ENCODE assay signal across 24 cellular contexts in the genomic region with DNA sequence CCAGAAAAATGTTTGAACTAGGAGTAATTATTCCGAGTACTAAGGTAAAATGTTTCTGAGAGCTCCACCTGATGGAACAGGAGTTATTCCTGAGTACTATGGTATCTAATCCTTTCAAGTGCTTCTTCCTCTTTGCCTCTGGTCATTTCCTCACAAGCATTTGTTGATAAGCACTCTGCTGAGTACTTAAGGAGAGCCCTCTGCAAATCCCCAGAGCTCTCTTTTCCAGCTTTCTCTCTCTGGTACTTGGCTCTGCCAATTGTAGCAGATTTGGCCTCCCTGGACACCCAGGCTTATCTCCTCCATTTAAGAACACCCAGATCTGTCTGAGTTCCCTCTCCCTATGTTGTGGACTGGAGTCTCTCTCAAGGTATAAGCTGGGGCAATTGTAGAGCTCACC.
A peak's percentile ranks its signal among the peaks of the same experiment; 100 is the strongest.
DNase-seq lines count a peak whose midpoint lies in the region; ATAC-seq and TF ChIP-seq lines count a peak whose summit lies in the region.
"Had no signal": no experiment of that assay in that cellular context is flagged by ENCODE, and none has a peak within 500 bp of the region (broad histone marks: within the 10 kb centered on the region; RNA-seq: fewer than 3 reads in every experiment).

No MANE protein-coding gene starts in this region.

- ATAC-seq in left lung (peak; percentile 60), upper lobe of right lung (peak; percentile 29), GM21367 (IDR thresholded peaks at IDR 0.05; ENCODE audit: unreplicated experiment) (no peak)
- ATAC-seq: Panc1 had no signal

- H3K27me3 ChIP-seq in left lung (no peaks in the 10 kb centered on the region), upper lobe of right lung (no peaks in the 10 kb centered on the region)
- H3K27me3 ChIP-seq: BLaER1 treated with 17β-estradiol and CSF1 and Interleukin-3, amounts not matched to agents 10 nM and 100 nM had no signal

- H3K36me3 ChIP-seq in left lung (no peaks in the 10 kb centered on the region), upper lobe of right lung (no peaks in the 10 kb centered on the region)
- H3K36me3 ChIP-seq: BLaER1 treated with 17β-estradiol and CSF1 and Interleukin-3, amounts not matched to agents 10 nM and 100 nM had no signal

- intact Hi-C loops in left lung (cut with DNase I): no loop called here
- intact Hi-C loops in upper lobe of right lung (cut with DNase I): no loop called here

- H3K9me3 ChIP-seq in left lung (peaks cover 0 to 11% of the 10 kb centered on the region in 2 donors), upper lobe of right lung (no peaks in the 10 kb centered on the region)

- peak; percentile 0 for DNase-seq in DMS79 treated with DMSO at 0.1 percent for 48 hours (lab: John Stamatoyannopoulos, UW)
- DNase-seq in DMS79 (lab: John Stamatoyannopoulos, UW): no peak
- DNase-seq in NCI-H524 (lab: John Stamatoyannopoulos, UW): peak; percentile 88 to 97
- DNase-seq in left lung: no peak
- DNase-seq in upper lobe of right lung: no peak
- DNase-seq in ecto neural progenitor cell (ENCODE audit: low spot score): no peak
- DNase-seq in anterior cingulate cortex (lab: John Stamatoyannopoulos, UW): no peak
- DNase-seq: ACHN; Caco-2; CD4-positive, alpha-beta memory T cell; DMS 273 treated with DMSO at 0.1 percent for 48 hours; GF-D8; MV-4-11; NCI-H1694 treated with DMSO at 0.1 percent for 48 hours; NCI-H2171 treated with DMSO at 0.1 percent for 48 hours; NCI-H446 treated with DMSO at 0.1 percent for 48 hours; NCI-H774; NK-92 treated with Interleukin-12 subunit alpha and Interleukin-12 subunit beta, amount 100 ng/mL, for 24 hours; SIG-M5; SK-N-SH had no signal

- H3K27ac ChIP-seq in left lung (no peak overlapping the region), upper lobe of right lung (no peak overlapping the region)
- H3K27ac ChIP-seq: 22Rv1; BLaER1 treated with 17β-estradiol and CSF1 and Interleukin-3, amounts not matched to agents 10 nM and 100 nM had no signal

- H3K4me3 ChIP-seq in left lung (no peak overlapping the region), upper lobe of right lung (no peak overlapping the region)
- H3K4me3 ChIP-seq: BLaER1 treated with 17β-estradiol and CSF1 and Interleukin-3, amounts not matched to agents 10 nM and 100 nM had no signal

- TF ChIP-seq CTCF in left lung (IDR thresholded peaks at IDR 0.05) (no peak), upper lobe of right lung (IDR thresholded peaks at IDR 0.05) (no peak)

- H3K4me1 ChIP-seq in left lung: no peaks in the 10 kb centered on the region
- H3K4me1 ChIP-seq in upper lobe of right lung: no peaks in the 10 kb centered on the region
- H3K4me1 ChIP-seq: Caco-2 had no signal

Comparison
In these comparisons a context has a peak if more than half of its experiments do, and no peak if none do; other contexts are left out.
1. DNase-seq: peak in DMS79 treated with DMSO at 0.1 percent for 48 hours (single experiment) and NCI-H524 (2 of 2); none in DMS79 (single experiment), left lung (0 of 2), upper lobe of right lung (single experiment), ecto neural progenitor cell (single experiment) and anterior cingulate cortex (0 of 58).